In the genomic region with DNA sequence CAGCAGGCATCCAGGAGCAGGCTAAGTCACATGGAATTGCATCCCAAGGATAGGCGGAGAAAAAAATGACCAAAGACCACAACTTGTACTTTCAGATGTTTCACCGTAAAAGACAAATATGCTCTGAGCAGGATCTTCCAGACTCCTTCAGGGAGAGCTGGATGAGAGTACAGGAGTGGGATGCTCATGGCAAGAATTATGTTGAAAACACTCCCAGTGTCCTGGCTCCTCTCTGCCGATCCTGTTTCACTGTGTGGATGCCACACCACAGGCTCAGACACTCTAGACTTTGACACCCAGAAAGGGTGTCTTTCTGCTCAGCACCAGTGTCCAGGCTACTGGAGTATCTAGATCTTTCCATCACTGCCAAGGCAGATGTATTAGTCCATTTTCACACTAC, we compare ENCODE assay signal across 21 cellular contexts. TPM values are rescaled to one million over a fixed set of nuclear protein-coding genes. Genes with fewer than 3 reads are reported as not detected.
DNase-seq lines count a peak whose midpoint lies in the region; ATAC-seq and TF ChIP-seq lines count a peak whose summit lies in the region.
"Had no signal": no experiment of that assay in that cellular context is flagged by ENCODE, and none has a peak within 500 bp of the region (broad histone marks: within the 10 kb centered on the region; RNA-seq: fewer than 3 reads in every experiment).

No MANE protein-coding gene starts in this region.

- no peak for DNase-seq in coronary artery (ENCODE audit: low spot score)
- no peak for DNase-seq in osteoblast (ENCODE audit: insufficient read length, low spot score, missing footprints)
- DNase-seq in thoracic aorta (ENCODE audit: low spot score), result no peak
- no peak for DNase-seq in germinal center (ENCODE audit: low spot score)
- no peak for DNase-seq in mucosa of gallbladder (ENCODE audit: low spot score)
- DNase-seq in NCI-H226, result no peak
- DNase-seq: CD8-positive, alpha-beta T cell; DMS53; EL; NCI-H1092 treated with DMSO at 0.1 percent for 48 hours; NCI-H146; NCI-H2029 treated with DMSO at 0.1 percent for 48 hours; NCI-H2171 treated with DMSO at 0.1 percent for 48 hours; NCI-H510A; NCI-H748 treated with DMSO at 0.1 percent for 48 hours; NK-92 treated with Interleukin-12 subunit alpha and Interleukin-12 subunit beta, amount 100 ng/mL, for 24 hours; Right ventricle myocardium superior had no signal

- H3K36me3 ChIP-seq in ACC112 (ENCODE audit: insufficient read depth, low read length), result no peaks in the 10 kb centered on the region; the same call in 1 of the 2 replicates
- peaks cover 14% of the 10 kb centered on the region for H3K36me3 ChIP-seq in osteoblast (ENCODE audit: insufficient read depth, low read length)
- H3K36me3 ChIP-seq in thoracic aorta, result no peaks in the 10 kb centered on the region
- H3K36me3 ChIP-seq: BLaER1 had no signal

- H2AFZ ChIP-seq in ACC112 (ENCODE audit: low read length, unreplicated experiment) (peak overlapping the region; percentile 56), osteoblast (ENCODE audit: low read length) (peak overlapping the region; percentile 52)

- H3K9me3 ChIP-seq in osteoblast (ENCODE audit: low read depth, low read length) (no peaks in the 10 kb centered on the region), thoracic aorta (no peaks in the 10 kb centered on the region)
- H3K9me3 ChIP-seq: A549, BLaER1 had no signal

- TF ChIP-seq CTCF in coronary artery (IDR thresholded peaks at IDR 0.05) (no peak), osteoblast (IDR thresholded peaks at IDR 0.05; ENCODE audit: extremely low read depth, low read depth, low read length) (no peak), thoracic aorta (IDR thresholded peaks at IDR 0.05) (no peak)

- H3K4me2 ChIP-seq in osteoblast (ENCODE audit: insufficient read depth, low read length), result no peak overlapping the region
- H3K4me2 ChIP-seq: A549, BLaER1 had no signal

- ATAC-seq in thoracic aorta (ENCODE audit: insufficient number of reproducible peaks, low FRiP score, low read depth), result no peak
- ATAC-seq: A549; CD8-positive, alpha-beta T cell had no signal

- H3K4me1 ChIP-seq in ACC112 (ENCODE audit: control insufficient read depth, insufficient read depth, low read length, unreplicated experiment), result peaks cover 36% of the 10 kb centered on the region
- peaks cover 55% of the 10 kb centered on the region for H3K4me1 ChIP-seq in osteoblast (ENCODE audit: insufficient read depth, low read length)
- peaks cover 0 to 47% of the 10 kb centered on the region in 2 donors for H3K4me1 ChIP-seq in thoracic aorta (ENCODE audit: control insufficient read depth in 1 of 2, low read depth in 2 of 2)
- H3K4me1 ChIP-seq: A549, BLaER1 had no signal

- no peak overlapping the region for H3K4me3 ChIP-seq in ACC112 (ENCODE audit: low read depth, low read length)
- no peak overlapping the region for H3K4me3 ChIP-seq in coronary artery
- H3K4me3 ChIP-seq in osteoblast (ENCODE audit: insufficient read depth, low read length), result no peak overlapping the region
- no peak overlapping the region for H3K4me3 ChIP-seq in thoracic aorta
- H3K4me3 ChIP-seq: A549, BLaER1 had no signal

- no peaks in the 10 kb centered on the region for H4K20me1 ChIP-seq in osteoblast (ENCODE audit: insufficient read depth, low read length)
- H4K20me1 ChIP-seq: BLaER1 had no signal

- H3K27me3 ChIP-seq in ACC112 (ENCODE audit: insufficient read depth, low read length), result no peaks in the 10 kb centered on the region
- H3K27me3 ChIP-seq in osteoblast (ENCODE audit: insufficient read depth, low read length), result no peaks in the 10 kb centered on the region
- no peaks in the 10 kb centered on the region for H3K27me3 ChIP-seq in thoracic aorta (replicated peaks; ENCODE audit: insufficient read depth)
- H3K27me3 ChIP-seq: BLaER1 had no signal

- H3K79me2 ChIP-seq in ACC112 (ENCODE audit: control insufficient read depth, insufficient read depth, low read length, unreplicated experiment), result peaks cover 4% of the 10 kb centered on the region
- peaks cover 95% of the 10 kb centered on the region for H3K79me2 ChIP-seq in osteoblast (ENCODE audit: insufficient read depth, low read length)

- H3K27ac ChIP-seq in ACC112 (ENCODE audit: low read depth, low read length) (no peak overlapping the region), coronary artery (peak overlapping the region; percentile 58 to 84), osteoblast (ENCODE audit: low read depth, low read length) (peak overlapping the region; percentile 29), thoracic aorta (peak overlapping the region; percentile 15 to 51)
- H3K27ac ChIP-seq: A549, BLaER1 had no signal

RNA-seq across cellular contexts. Expression of a gene that starts 11.7 kb away (rescaled TPM):
- 130 and 183 TPM in 2 replicates for total RNA-seq in osteoblast
- 100 to 1,000 TPM in 1 of 2 donors, 10 to 100 TPM in 1; 46.8 to 185 TPM for total RNA-seq in thoracic aorta
- 215 TPM for total RNA-seq in mucosa of gallbladder
- total RNA-seq: CD8-positive, alpha-beta T cell; OCI-LY7 had no signal
